1 cellular context compared by ENCODE assay signal in genomic region chr6:81997091-81997926, GRCh38.
TF ChIP-seq lines count a peak whose summit lies in the region.

No MANE protein-coding gene starts in this region.

TF ChIP-seq in HCT116, 20 proteins besides CTCF, POLR2A, EP300 and RAD21 (continued from another document):
- peak; percentile 45 for TF ChIP-seq FOSL1 (IDR thresholded peaks at IDR 0.05; ENCODE audit: low read depth)
- no peak for TF ChIP-seq ZNF274 (IDR thresholded peaks at IDR 0.05; ENCODE audit: low read depth, low read length)
- no peak for TF ChIP-seq SRF (IDR thresholded peaks at IDR 0.05; ENCODE audit: low read depth)
- TF ChIP-seq ATF3 (IDR thresholded peaks at IDR 0.05) = 0 out of 2 replicates have a peak, but pooled peaks have one; percentile 25
- no peak for TF ChIP-seq MAX (IDR thresholded peaks at IDR 0.05)
- TF ChIP-seq CEBPB (IDR thresholded peaks at IDR 0.05; ENCODE audit: low read depth) = peak; percentile 53
TF ChIP-seq in HCT116: peak in this region for 5.
